In genomic region chr14:77320238-77320935, GRCh38 we compare ENCODE assay signal across 1 cellular context.
A peak's percentile ranks its signal among the peaks of the same experiment; 100 is the strongest.
TF ChIP-seq lines count a peak whose summit lies in the region.

A gene with protein sequence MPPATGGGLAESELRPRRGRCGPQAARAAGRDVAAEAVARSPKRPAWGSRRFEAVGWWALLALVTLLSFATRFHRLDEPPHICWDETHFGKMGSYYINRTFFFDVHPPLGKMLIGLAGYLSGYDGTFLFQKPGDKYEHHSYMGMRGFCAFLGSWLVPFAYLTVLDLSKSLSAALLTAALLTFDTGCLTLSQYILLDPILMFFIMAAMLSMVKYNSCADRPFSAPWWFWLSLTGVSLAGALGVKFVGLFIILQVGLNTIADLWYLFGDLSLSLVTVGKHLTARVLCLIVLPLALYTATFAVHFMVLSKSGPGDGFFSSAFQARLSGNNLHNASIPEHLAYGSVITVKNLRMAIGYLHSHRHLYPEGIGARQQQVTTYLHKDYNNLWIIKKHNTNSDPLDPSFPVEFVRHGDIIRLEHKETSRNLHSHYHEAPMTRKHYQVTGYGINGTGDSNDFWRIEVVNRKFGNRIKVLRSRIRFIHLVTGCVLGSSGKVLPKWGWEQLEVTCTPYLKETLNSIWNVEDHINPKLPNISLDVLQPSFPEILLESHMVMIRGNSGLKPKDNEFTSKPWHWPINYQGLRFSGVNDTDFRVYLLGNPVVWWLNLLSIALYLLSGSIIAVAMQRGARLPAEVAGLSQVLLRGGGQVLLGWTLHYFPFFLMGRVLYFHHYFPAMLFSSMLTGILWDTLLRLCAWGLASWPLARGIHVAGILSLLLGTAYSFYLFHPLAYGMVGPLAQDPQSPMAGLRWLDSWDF (minus strand): TSS chr14:77320883. CDS start chr14:77320681, 202 bp downstream.

TF ChIP-seq in HepG2, 621 proteins besides CTCF, POLR2A, EP300 and RAD21 (continued from another document and continues in another):
- TF ChIP-seq ZNF747 (CRISPR knock-in tag; IDR thresholded peaks at IDR 0.05; ENCODE audit: borderline replicate concordance) (no peak), SIX4 (CRISPR knock-in tag; IDR thresholded peaks at IDR 0.05) (no peak), ZBTB26 (CRISPR knock-in tag; IDR thresholded peaks at IDR 0.05; ENCODE audit: borderline replicate concordance) (no peak), ZMYM2 (CRISPR knock-in tag; IDR thresholded peaks at IDR 0.05) (no peak), ZNF547 (CRISPR knock-in tag; IDR thresholded peaks at IDR 0.05) (peak; percentile 90; the same call in 1 of the 2 replicates), RARA (CRISPR knock-in tag; IDR thresholded peaks at IDR 0.05) (no peak), SP5 (CRISPR knock-in tag; IDR thresholded peaks at IDR 0.05; ENCODE audit: borderline replicate concordance, low read depth) (peak; percentile 46; the same call in 1 of the 2 replicates), MBNL3 (CRISPR knock-in tag; conservative IDR thresholded peaks at IDR 0.05) (no peak), SYNCRIP (IDR thresholded peaks at IDR 0.05; ENCODE audit: insufficient read depth, low read depth, low read length) (no peak), ZXDC (CRISPR knock-in tag; IDR thresholded peaks at IDR 0.05) (no peak), ISX (CRISPR knock-in tag; conservative IDR thresholded peaks at IDR 0.05) (peak; percentile 39; the same call in 1 of the 2 replicates), MLLT10 (CRISPR knock-in tag; IDR thresholded peaks at IDR 0.05) (no peak), ETV5 (CRISPR knock-in tag; IDR thresholded peaks at IDR 0.05; ENCODE audit: borderline replicate concordance) (no peak), ZBTB34 (CRISPR knock-in tag; IDR thresholded peaks at IDR 0.05) (no peak), TBP (CRISPR knock-in tag; IDR thresholded peaks at IDR 0.05) (0 out of 2 replicates have a peak, but pooled peaks have one; percentile 69), DMAP1 (CRISPR knock-in tag; IDR thresholded peaks at IDR 0.05) (no peak), ZNF501 (CRISPR knock-in tag; IDR thresholded peaks at IDR 0.05) (peak; percentile 86), BORCS8-MEF2B (CRISPR knock-in tag; IDR thresholded peaks at IDR 0.05) (0 out of 2 replicates have a peak, but pooled peaks have one; percentile 14), PBX3 (CRISPR knock-in tag; IDR thresholded peaks at IDR 0.05; ENCODE audit: borderline replicate concordance) (no peak), MAFG (CRISPR knock-in tag; IDR thresholded peaks at IDR 0.05) (0 out of 2 replicates have a peak, but pooled peaks have one; percentile 37), RBM39 (IDR thresholded peaks at IDR 0.05; ENCODE audit: low read depth, low read length, poor library complexity, severe bottlenecking) (peak; percentile 16), HOXA9 (CRISPR knock-in tag; IDR thresholded peaks at IDR 0.05; ENCODE audit: borderline replicate concordance) (no peak), MEIS2 (CRISPR knock-in tag; IDR thresholded peaks at IDR 0.05) (no peak), GLI4 (CRISPR knock-in tag; IDR thresholded peaks at IDR 0.05; ENCODE audit: borderline replicate concordance) (0 out of 2 replicates have a peak, but pooled peaks have one; percentile 92), SMAD1 (CRISPR knock-in tag; IDR thresholded peaks at IDR 0.05; ENCODE audit: borderline replicate concordance, low read depth) (peak; percentile 35; the same call in 1 of the 2 replicates), HDAC1 (CRISPR knock-in tag; IDR thresholded peaks at IDR 0.05) (peak; percentile 83)
- TF ChIP-seq, protein P1, sequence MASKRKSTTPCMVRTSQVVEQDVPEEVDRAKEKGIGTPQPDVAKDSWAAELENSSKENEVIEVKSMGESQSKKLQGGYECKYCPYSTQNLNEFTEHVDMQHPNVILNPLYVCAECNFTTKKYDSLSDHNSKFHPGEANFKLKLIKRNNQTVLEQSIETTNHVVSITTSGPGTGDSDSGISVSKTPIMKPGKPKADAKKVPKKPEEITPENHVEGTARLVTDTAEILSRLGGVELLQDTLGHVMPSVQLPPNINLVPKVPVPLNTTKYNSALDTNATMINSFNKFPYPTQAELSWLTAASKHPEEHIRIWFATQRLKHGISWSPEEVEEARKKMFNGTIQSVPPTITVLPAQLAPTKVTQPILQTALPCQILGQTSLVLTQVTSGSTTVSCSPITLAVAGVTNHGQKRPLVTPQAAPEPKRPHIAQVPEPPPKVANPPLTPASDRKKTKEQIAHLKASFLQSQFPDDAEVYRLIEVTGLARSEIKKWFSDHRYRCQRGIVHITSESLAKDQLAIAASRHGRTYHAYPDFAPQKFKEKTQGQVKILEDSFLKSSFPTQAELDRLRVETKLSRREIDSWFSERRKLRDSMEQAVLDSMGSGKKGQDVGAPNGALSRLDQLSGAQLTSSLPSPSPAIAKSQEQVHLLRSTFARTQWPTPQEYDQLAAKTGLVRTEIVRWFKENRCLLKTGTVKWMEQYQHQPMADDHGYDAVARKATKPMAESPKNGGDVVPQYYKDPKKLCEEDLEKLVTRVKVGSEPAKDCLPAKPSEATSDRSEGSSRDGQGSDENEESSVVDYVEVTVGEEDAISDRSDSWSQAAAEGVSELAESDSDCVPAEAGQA (IDR thresholded peaks at IDR 0.05; ENCODE audit: low read depth): no peak
- TF ChIP-seq, protein P1 (CRISPR knock-in tag; IDR thresholded peaks at IDR 0.05; ENCODE audit: borderline replicate concordance): no peak; the same call in 1 of the 2 replicates
- TF ChIP-seq, protein P2, sequence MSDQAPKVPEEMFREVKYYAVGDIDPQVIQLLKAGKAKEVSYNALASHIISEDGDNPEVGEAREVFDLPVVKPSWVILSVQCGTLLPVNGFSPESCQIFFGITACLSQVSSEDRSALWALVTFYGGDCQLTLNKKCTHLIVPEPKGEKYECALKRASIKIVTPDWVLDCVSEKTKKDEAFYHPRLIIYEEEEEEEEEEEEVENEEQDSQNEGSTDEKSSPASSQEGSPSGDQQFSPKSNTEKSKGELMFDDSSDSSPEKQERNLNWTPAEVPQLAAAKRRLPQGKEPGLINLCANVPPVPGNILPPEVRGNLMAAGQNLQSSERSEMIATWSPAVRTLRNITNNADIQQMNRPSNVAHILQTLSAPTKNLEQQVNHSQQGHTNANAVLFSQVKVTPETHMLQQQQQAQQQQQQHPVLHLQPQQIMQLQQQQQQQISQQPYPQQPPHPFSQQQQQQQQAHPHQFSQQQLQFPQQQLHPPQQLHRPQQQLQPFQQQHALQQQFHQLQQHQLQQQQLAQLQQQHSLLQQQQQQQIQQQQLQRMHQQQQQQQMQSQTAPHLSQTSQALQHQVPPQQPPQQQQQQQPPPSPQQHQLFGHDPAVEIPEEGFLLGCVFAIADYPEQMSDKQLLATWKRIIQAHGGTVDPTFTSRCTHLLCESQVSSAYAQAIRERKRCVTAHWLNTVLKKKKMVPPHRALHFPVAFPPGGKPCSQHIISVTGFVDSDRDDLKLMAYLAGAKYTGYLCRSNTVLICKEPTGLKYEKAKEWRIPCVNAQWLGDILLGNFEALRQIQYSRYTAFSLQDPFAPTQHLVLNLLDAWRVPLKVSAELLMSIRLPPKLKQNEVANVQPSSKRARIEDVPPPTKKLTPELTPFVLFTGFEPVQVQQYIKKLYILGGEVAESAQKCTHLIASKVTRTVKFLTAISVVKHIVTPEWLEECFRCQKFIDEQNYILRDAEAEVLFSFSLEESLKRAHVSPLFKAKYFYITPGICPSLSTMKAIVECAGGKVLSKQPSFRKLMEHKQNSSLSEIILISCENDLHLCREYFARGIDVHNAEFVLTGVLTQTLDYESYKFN (CRISPR knock-in tag; conservative IDR thresholded peaks at IDR 0.05): peak; percentile 36; the same call in 1 of the 2 replicates
- TF ChIP-seq, protein P3, sequence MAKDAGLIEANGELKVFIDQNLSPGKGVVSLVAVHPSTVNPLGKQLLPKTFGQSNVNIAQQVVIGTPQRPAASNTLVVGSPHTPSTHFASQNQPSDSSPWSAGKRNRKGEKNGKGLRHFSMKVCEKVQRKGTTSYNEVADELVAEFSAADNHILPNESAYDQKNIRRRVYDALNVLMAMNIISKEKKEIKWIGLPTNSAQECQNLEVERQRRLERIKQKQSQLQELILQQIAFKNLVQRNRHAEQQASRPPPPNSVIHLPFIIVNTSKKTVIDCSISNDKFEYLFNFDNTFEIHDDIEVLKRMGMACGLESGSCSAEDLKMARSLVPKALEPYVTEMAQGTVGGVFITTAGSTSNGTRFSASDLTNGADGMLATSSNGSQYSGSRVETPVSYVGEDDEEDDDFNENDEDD (CRISPR knock-in tag; IDR thresholded peaks at IDR 0.05; ENCODE audit: borderline replicate concordance): peak; percentile 15; the same call in 1 of the 2 replicates
- TF ChIP-seq, protein P4, sequence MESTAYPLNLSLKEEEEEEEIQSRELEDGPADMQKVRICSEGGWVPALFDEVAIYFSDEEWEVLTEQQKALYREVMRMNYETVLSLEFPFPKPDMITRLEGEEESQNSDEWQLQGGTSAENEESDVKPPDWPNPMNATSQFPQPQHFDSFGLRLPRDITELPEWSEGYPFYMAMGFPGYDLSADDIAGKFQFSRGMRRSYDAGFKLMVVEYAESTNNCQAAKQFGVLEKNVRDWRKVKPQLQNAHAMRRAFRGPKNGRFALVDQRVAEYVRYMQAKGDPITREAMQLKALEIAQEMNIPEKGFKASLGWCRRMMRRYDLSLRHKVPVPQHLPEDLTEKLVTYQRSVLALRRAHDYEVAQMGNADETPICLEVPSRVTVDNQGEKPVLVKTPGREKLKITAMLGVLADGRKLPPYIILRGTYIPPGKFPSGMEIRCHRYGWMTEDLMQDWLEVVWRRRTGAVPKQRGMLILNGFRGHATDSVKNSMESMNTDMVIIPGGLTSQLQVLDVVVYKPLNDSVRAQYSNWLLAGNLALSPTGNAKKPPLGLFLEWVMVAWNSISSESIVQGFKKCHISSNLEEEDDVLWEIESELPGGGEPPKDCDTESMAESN (CRISPR knock-in tag; conservative IDR thresholded peaks at IDR 0.05): peak; percentile 13; the same call in 1 of the 2 replicates
- TF ChIP-seq, protein P5, sequence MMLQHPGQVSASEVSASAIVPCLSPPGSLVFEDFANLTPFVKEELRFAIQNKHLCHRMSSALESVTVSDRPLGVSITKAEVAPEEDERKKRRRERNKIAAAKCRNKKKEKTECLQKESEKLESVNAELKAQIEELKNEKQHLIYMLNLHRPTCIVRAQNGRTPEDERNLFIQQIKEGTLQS (CRISPR knock-in tag; IDR thresholded peaks at IDR 0.05): no peak
